26 cellular contexts compared by ENCODE assay signal in the genomic region with DNA sequence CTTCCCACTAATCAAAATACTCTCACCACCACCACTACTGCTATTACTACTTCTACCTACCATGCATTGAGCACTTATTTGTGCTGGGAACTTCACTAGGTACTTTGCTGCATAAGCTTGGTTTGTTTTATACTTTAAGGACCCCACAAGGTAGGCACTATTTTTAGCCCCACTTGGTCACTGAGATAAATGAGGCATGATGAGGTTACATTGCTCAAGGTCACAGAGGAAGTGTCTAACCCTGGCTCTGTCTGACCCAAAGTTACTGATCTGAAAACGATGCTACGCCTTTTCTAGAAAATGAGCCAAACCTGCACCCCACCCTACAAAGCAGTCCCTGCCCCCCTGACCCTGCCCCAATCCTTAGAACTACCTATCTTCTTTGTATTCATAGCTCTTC. TPM values are rescaled to one million over a fixed set of nuclear protein-coding genes. Genes with fewer than 3 reads are reported as not detected.
DNase-seq lines count a peak whose midpoint lies in the region; ATAC-seq and TF ChIP-seq lines count a peak whose summit lies in the region.
"Had no signal": no experiment of that assay in that cellular context is flagged by ENCODE, and none has a peak within 500 bp of the region (broad histone marks: within the 10 kb centered on the region; RNA-seq: fewer than 3 reads in every experiment).

No MANE protein-coding gene starts in this region.

- DNase-seq in HFFc6 = no peak
- DNase-seq in coronary artery (ENCODE audit: low spot score) = no peak
- no peak for DNase-seq in right cardiac atrium
- DNase-seq in gastrocnemius medialis = no peak
- no peak for DNase-seq in cerebellum (ENCODE audit: low spot score)
- no peak for DNase-seq in DMS114 treated with DMSO at 0.1 percent for 48 hours (lab: John Stamatoyannopoulos, UW; ENCODE audit: unreplicated experiment)
- DNase-seq in breast epithelium (ENCODE audit: low spot score in 2 of 2) = no peak
- no peak for DNase-seq in SW480 (ENCODE audit: low spot score)
- DNase-seq: activated CD4-positive, alpha-beta T cell treated with anti-CD3 and anti-CD28 coated beads for 36 hours; activated CD8-positive, alpha-beta memory T cell treated with anti-CD3 and anti-CD28 coated beads, Interleukin-2, amount 50 U/mL, for 48 hours; activated CD8-positive, alpha-beta T cell treated with anti-CD3 and anti-CD28 coated beads for 36 hours; activated naive CD4-positive, alpha-beta T cell treated with Interleukin-2 at 50 U/mL for 16 hours; CD4-positive, alpha-beta memory T cell; effector CD4-positive, alpha-beta T cell; NCI-H1417 treated with DMSO at 0.1 percent for 48 hours; NCI-H226; NCI-H526 treated with DMSO at 0.1 percent for 48 hours; stimulated activated naive CD4-positive, alpha-beta T cell had no signal

- H3K27me3 Mint-ChIP-seq in HFFc6 (ENCODE audit: insufficient read depth) = peaks cover 5% of the 10 kb centered on the region
- H3K27me3 Mint-ChIP-seq: activated CD4-positive, alpha-beta T cell treated with anti-CD3 and anti-CD28 coated beads for 36 hours; activated CD8-positive, alpha-beta T cell treated with anti-CD3 and anti-CD28 coated beads for 36 hours; brain had no signal

- H3K27me3 ChIP-seq in right cardiac atrium (ENCODE audit: control insufficient read depth, insufficient read depth) (no peaks in the 10 kb centered on the region), gastrocnemius medialis (no peaks in the 10 kb centered on the region), breast epithelium (no peaks in the 10 kb centered on the region)
- H3K27me3 ChIP-seq: suprapubic skin, vagina had no signal

- H3K4me1 ChIP-seq in right cardiac atrium (ENCODE audit: control insufficient read depth, insufficient read depth, low read length) (peaks cover 22% of the 10 kb centered on the region), gastrocnemius medialis (peaks cover 50 to 67% of the 10 kb centered on the region in 2 donors), breast epithelium (no peaks in the 10 kb centered on the region)
- H3K4me1 ChIP-seq: suprapubic skin had no signal

- H3K36me3 Mint-ChIP-seq in HFFc6 (ENCODE audit: low read depth) = peaks cover 62% of the 10 kb centered on the region
- H3K36me3 Mint-ChIP-seq: CD4-positive, alpha-beta memory T cell had no signal

- H3K4me1 Mint-ChIP-seq in HFFc6 (ENCODE audit: low read depth) = peaks cover 73% of the 10 kb centered on the region

- in situ Hi-C loops in gastrocnemius medialis (cut with MboI; ENCODE audit: low sequenced_read_pairs in 4 of 4) = no loop called here

- H3K4me3 Mint-ChIP-seq in HFFc6 = no peak overlapping the region
- H3K4me3 Mint-ChIP-seq: activated CD4-positive, alpha-beta T cell treated with anti-CD3 and anti-CD28 coated beads for 36 hours; activated CD8-positive, alpha-beta T cell treated with anti-CD3 and anti-CD28 coated beads for 36 hours; activated T-helper 1 cell treated with anti-CD3 and anti-CD28 coated beads, Interleukin-12 subunit alpha, Interleukin-12 subunit beta, Interleukin-2, Interleukin-4 antibody, amounts not matched to agents 30 ng/mL and 10 ng/mL and 1 ng/mL, durations not matched to agents 14 hours and 24 hours and 36 hours; brain; CD4-positive, alpha-beta memory T cell had no signal

- no peak for TF ChIP-seq POLR2A in gastrocnemius medialis (IDR thresholded peaks at IDR 0.05)
- no peak for TF ChIP-seq POLR2A in breast epithelium (IDR thresholded peaks at IDR 0.05)

- H3K36me3 ChIP-seq in gastrocnemius medialis (no peaks in the 10 kb centered on the region), breast epithelium (no peaks in the 10 kb centered on the region)
- H3K36me3 ChIP-seq: neutrophil, vagina had no signal

- H3K9me3 Mint-ChIP-seq in HFFc6 = no peaks in the 10 kb centered on the region
- H3K9me3 Mint-ChIP-seq: activated CD8-positive, alpha-beta T cell treated with anti-CD3 and anti-CD28 coated beads for 36 hours; activated T-helper 1 cell treated with anti-CD3 and anti-CD28 coated beads, Interleukin-12 subunit alpha, Interleukin-12 subunit beta, Interleukin-2, Interleukin-4 antibody, amounts not matched to agents 30 ng/mL and 10 ng/mL and 1 ng/mL, durations not matched to agents 14 hours and 24 hours and 36 hours; CD4-positive, alpha-beta memory T cell had no signal

- 24% methylated on average over 2 of the region's 2 CpGs for WGBS in right cardiac atrium

- TF ChIP-seq CTCF in HFFc6 (IDR thresholded peaks at IDR 0.05) (no peak), coronary artery (IDR thresholded peaks at IDR 0.05) (no peak), gastrocnemius medialis (IDR thresholded peaks at IDR 0.05 in 4 of 5, conservative IDR thresholded peaks at IDR 0.05 in 1 of 5) (no peak), breast epithelium (IDR thresholded peaks at IDR 0.05) (no peak)

- ATAC-seq in right cardiac atrium (no peak), gastrocnemius medialis (peak in 1 of 2 donors; percentile 34)
- ATAC-seq: activated CD4-positive, alpha-beta T cell treated with anti-CD3 and anti-CD28 coated beads for 36 hours; activated CD8-positive, alpha-beta T cell treated with anti-CD3 and anti-CD28 coated beads for 36 hours; HepG2; left lobe of liver had no signal

- H3K9me3 ChIP-seq in right cardiac atrium (ENCODE audit: control insufficient read depth, low read length) = no peaks in the 10 kb centered on the region
- H3K9me3 ChIP-seq in gastrocnemius medialis = no peaks in the 10 kb centered on the region
- no peaks in the 10 kb centered on the region for H3K9me3 ChIP-seq in breast epithelium
- H3K9me3 ChIP-seq: neutrophil, suprapubic skin, vagina had no signal

- H3K27ac ChIP-seq in coronary artery = peak overlapping the region; percentile 55 to 58
- peak overlapping the region; percentile 62 for H3K27ac ChIP-seq in right cardiac atrium (ENCODE audit: low read length)
- peak overlapping the region; percentile 54 to 70 (median 60) for H3K27ac ChIP-seq in gastrocnemius medialis
- peak overlapping the region in 1 of 2 donors; percentile 22 for H3K27ac ChIP-seq in breast epithelium
- H3K27ac ChIP-seq: neutrophil, skin epidermis, suprapubic skin, vagina had no signal

- H3K4me3 ChIP-seq in coronary artery = no peak overlapping the region
- no peak overlapping the region for H3K4me3 ChIP-seq in right cardiac atrium (ENCODE audit: low read length)
- H3K4me3 ChIP-seq in gastrocnemius medialis = no peak overlapping the region
- no peak overlapping the region for H3K4me3 ChIP-seq in breast epithelium
- H3K4me3 ChIP-seq: skin epidermis, suprapubic skin, vagina had no signal

- intact Hi-C loops in right cardiac atrium (cut with DNase I) (no loop called here), gastrocnemius medialis (cut with DNase I; ENCODE audit: low total_unique reads) (no loop called here), breast epithelium (cut with DNase I; ENCODE audit: low total_unique reads) (no loop called here)

- H3K27ac Mint-ChIP-seq in HFFc6 = peak overlapping the region; percentile 32
- H3K27ac Mint-ChIP-seq: activated CD4-positive, alpha-beta T cell treated with anti-CD3 and anti-CD28 coated beads for 36 hours; activated CD8-positive, alpha-beta T cell treated with anti-CD3 and anti-CD28 coated beads for 36 hours; activated T-helper 1 cell treated with anti-CD3 and anti-CD28 coated beads, Interleukin-12 subunit alpha, Interleukin-12 subunit beta, Interleukin-2, Interleukin-4 antibody, amounts not matched to agents 30 ng/mL and 10 ng/mL and 1 ng/mL, durations not matched to agents 14 hours and 24 hours and 36 hours; brain; CD4-positive, alpha-beta memory T cell had no signal

RNA-seq across cellular contexts. Expression of a gene that starts 35.6 kb away (rescaled TPM):
- 100 to 1,000 TPM; 136 to 164 (median 147) TPM for total RNA-seq in HFFc6 (2021; fragmentation: NEBNext Ultra II Directional; extraction: Animal tissue kit (Norgen Biotek cat#: 25700))
- total RNA-seq in right cardiac atrium (10 to 100 TPM; 92.2 to 98.8 (median 94.3) TPM), gastrocnemius medialis (10 to 100 TPM; 20.4 to 29.0 (median 22.1) TPM), cerebellum (35.0 TPM), breast epithelium (10 to 100 TPM; 50.8 to 76.0 (median 74.7) TPM)
- 37.7 TPM for polyA plus RNA-seq in right cardiac atrium
- polyA plus RNA-seq: CD4-positive, alpha-beta memory T cell had no signal
